32 cellular contexts compared by ENCODE assay signal in the genomic region with DNA sequence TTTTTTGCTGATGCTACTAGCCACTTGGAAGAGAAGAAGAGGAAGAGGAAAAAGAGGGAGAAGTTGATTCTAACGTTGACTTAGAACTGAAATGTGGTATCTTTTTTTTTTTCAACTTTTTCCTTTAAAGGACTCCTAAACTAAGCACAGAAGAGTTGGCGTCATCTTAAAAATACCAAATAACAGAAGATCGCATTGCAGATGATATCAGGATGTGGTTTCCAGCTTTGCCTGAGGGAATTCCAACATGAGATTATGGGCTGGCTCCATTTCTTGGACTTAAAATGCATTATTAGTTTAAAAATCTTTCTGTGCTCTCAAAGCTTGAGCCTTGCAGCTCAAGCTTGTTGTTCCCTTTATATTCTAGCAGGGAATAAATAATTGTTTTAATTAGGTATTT. TPM values are rescaled to one million over a fixed set of nuclear protein-coding genes. Genes with fewer than 3 reads are reported as not detected.
DNase-seq lines count a peak whose midpoint lies in the region; ATAC-seq, FAIRE-seq and TF ChIP-seq lines count a peak whose summit lies in the region.
"Had no signal": no experiment of that assay in that cellular context is flagged by ENCODE, and none has a peak within 500 bp of the region (broad histone marks: within the 10 kb centered on the region; RNA-seq: fewer than 3 reads in every experiment).

No MANE protein-coding gene starts in this region.

- H3K4me3 ChIP-seq in breast epithelium (no peak overlapping the region), endothelial cell of umbilical vein (replicated peaks in 1 of 3; ENCODE audit: insufficient read depth in 1 of 3, low read depth in 1 of 3, low read length in 3 of 3) (no peak overlapping the region), ascending aorta (no peak overlapping the region)
- H3K4me3 ChIP-seq: body of pancreas, dorsolateral prefrontal cortex, GM12878, right atrium auricular region, suprapubic skin had no signal

- TF ChIP-seq POLR2A in breast epithelium (IDR thresholded peaks at IDR 0.05) (no peak), endothelial cell of umbilical vein (IDR thresholded peaks at IDR 0.05; ENCODE audit: low read depth, low read length) (no peak)

- H3K9me3 Mint-ChIP-seq in MCF 10A (ENCODE audit: unreplicated experiment), result no peaks in the 10 kb centered on the region
- no peaks in the 10 kb centered on the region for H3K9me3 Mint-ChIP-seq in endothelial cell (ENCODE audit: unreplicated experiment)
- H3K9me3 Mint-ChIP-seq: activated B cell treated with CpG ODN at 0.5 μM for 24 hours; activated naive CD8-positive, alpha-beta T cell treated with anti-CD3 and anti-CD28 coated beads for 36 hours; CD14-positive monocyte; H9; memory B cell; neural crest cell; stimulated activated naive B cell treated with anti-CD40 and anti-IgM and Interleukin-4, amounts not matched to agents 10 μg/mL and 1 μg/mL and 100 μg/mL, for 72 hours had no signal

- no peak overlapping the region for H2AFZ ChIP-seq in endothelial cell of umbilical vein (ENCODE audit: low read depth, low read length)

- H3K27ac ChIP-seq in breast epithelium, result no peak overlapping the region
- H3K27ac ChIP-seq in endothelial cell of umbilical vein (ENCODE audit: insufficient read depth, low read depth, low read length), result no peak overlapping the region
- no peak overlapping the region for H3K27ac ChIP-seq in ascending aorta
- H3K27ac ChIP-seq: 22Rv1, body of pancreas, dorsolateral prefrontal cortex, right atrium auricular region, RWPE1, suprapubic skin had no signal

- intact Hi-C loops in MCF 10A (cut with micrococcal nuclease) (no loop called here), breast epithelium (cut with DNase I; ENCODE audit: low total_unique reads) (no loop called here), endothelial cell of umbilical vein (cut with micrococcal nuclease) (no loop called here), ascending aorta (cut with DNase I) (no loop called here)

- TF ChIP-seq CTCF in MCF 10A (IDR thresholded peaks at IDR 0.05; ENCODE audit: unreplicated experiment) (no peak), breast epithelium (IDR thresholded peaks at IDR 0.05) (no peak), endothelial cell of umbilical vein (IDR thresholded peaks at IDR 0.05; ENCODE audit: extremely low read depth in 1 of 2, insufficient read depth in 1 of 2, low read depth in 1 of 2, low read length in 2 of 2) (no peak), ascending aorta (IDR thresholded peaks at IDR 0.05) (no peak), endothelial cell (IDR thresholded peaks at IDR 0.05; ENCODE audit: unreplicated experiment) (no peak)

- dilution Hi-C loops in endothelial cell of umbilical vein (cut with MboI; ENCODE audit: extremely low pct_ligation_motif_present, low sequenced_read_pairs), result no loop called here

- H3K4me2 ChIP-seq in endothelial cell of umbilical vein (ENCODE audit: insufficient read depth, low read length), result no peak overlapping the region

- peaks cover 11% of the 10 kb centered on the region for H3K36me3 ChIP-seq in breast epithelium
- peaks cover 4 to 9% of the 10 kb centered on the region in 2 experiments for H3K36me3 ChIP-seq in endothelial cell of umbilical vein (ENCODE audit: control insufficient read depth in 2 of 2, extremely low read depth in 1 of 2, insufficient read depth in 2 of 2, low read length in 2 of 2)
- H3K36me3 ChIP-seq in ascending aorta, result peaks cover 40 to 70% of the 10 kb centered on the region in 2 donors

- H3K9ac ChIP-seq in endothelial cell of umbilical vein (replicated peaks; ENCODE audit: extremely low read depth, insufficient read depth, low read length), result no peak overlapping the region

- H3K36me3 Mint-ChIP-seq in MCF 10A (ENCODE audit: insufficient read depth, unreplicated experiment) (peaks cover 72% of the 10 kb centered on the region), endothelial cell (ENCODE audit: low read depth, unreplicated experiment) (peaks cover 19% of the 10 kb centered on the region)

- BruUV-seq in MCF 10A (replicated peaks; lab: Mats Ljungman, UMichigan) (TSS peak; percentile 75), endothelial cell of umbilical vein (replicated peaks; lab: Mats Ljungman, UMichigan) (TSS peak; percentile 59)

- peak; percentile 24 for FAIRE-seq in endothelial cell of umbilical vein (lab: Jason Lieb, UNC)
- FAIRE-seq: D721Med, endometrium, GM12878, small intestine had no signal

- no peak for ATAC-seq in HG03196 (IDR thresholded peaks at IDR 0.05; ENCODE audit: unreplicated experiment)
- ATAC-seq: body of pancreas; GM12878; stimulated activated naive B cell treated with anti-CD40 and anti-IgM and Interleukin-4, amounts not matched to agents 10 μg/mL and 1 μg/mL and 100 μg/mL, for 72 hours had no signal

- H3K4me1 ChIP-seq in breast epithelium, result no peaks in the 10 kb centered on the region
- no peaks in the 10 kb centered on the region for H3K4me1 ChIP-seq in endothelial cell of umbilical vein (ENCODE audit: control insufficient read depth, extremely low read depth, insufficient read depth, low read length)
- no peaks in the 10 kb centered on the region for H3K4me1 ChIP-seq in ascending aorta
- H3K4me1 ChIP-seq: body of pancreas, right atrium auricular region, suprapubic skin had no signal

- H3K4me1 Mint-ChIP-seq in MCF 10A (ENCODE audit: insufficient read depth, unreplicated experiment) (no peaks in the 10 kb centered on the region), endothelial cell (ENCODE audit: unreplicated experiment) (peaks cover 6% of the 10 kb centered on the region)
- H3K4me1 Mint-ChIP-seq: activated B cell treated with CpG ODN at 0.5 μM for 24 hours, CD14-positive monocyte, H9, memory B cell, neural crest cell had no signal

- no peaks in the 10 kb centered on the region for H3K9me1 ChIP-seq in endothelial cell of umbilical vein (replicated peaks; ENCODE audit: control insufficient read depth, extremely low read depth, insufficient read depth, low read length)

- H3K9me3 ChIP-seq in breast epithelium (no peaks in the 10 kb centered on the region), endothelial cell of umbilical vein (replicated peaks; ENCODE audit: control insufficient read depth, insufficient read depth, low read length) (no peaks in the 10 kb centered on the region), ascending aorta (no peaks in the 10 kb centered on the region)
- H3K9me3 ChIP-seq: body of pancreas, right atrium auricular region, suprapubic skin had no signal

- H3K79me2 ChIP-seq in endothelial cell of umbilical vein (ENCODE audit: control insufficient read depth, insufficient read depth, low read length), result no peaks in the 10 kb centered on the region

- H3K27ac Mint-ChIP-seq in MCF 10A (ENCODE audit: low read depth, unreplicated experiment) (no peak overlapping the region), endothelial cell (ENCODE audit: unreplicated experiment) (no peak overlapping the region)
- H3K27ac Mint-ChIP-seq: activated B cell treated with CpG ODN at 0.5 μM for 24 hours; activated naive CD8-positive, alpha-beta T cell treated with anti-CD3 and anti-CD28 coated beads for 36 hours; CD14-positive monocyte; H9; memory B cell; stimulated activated naive B cell treated with anti-CD40 and anti-IgM and Interleukin-4, amounts not matched to agents 10 μg/mL and 1 μg/mL and 100 μg/mL, for 72 hours had no signal

- no peak overlapping the region for H3K4me3 Mint-ChIP-seq in MCF 10A (ENCODE audit: unreplicated experiment)
- H3K4me3 Mint-ChIP-seq in endothelial cell (ENCODE audit: unreplicated experiment), result no peak overlapping the region
- H3K4me3 Mint-ChIP-seq: activated B cell treated with CpG ODN at 0.5 μM for 24 hours; activated naive CD8-positive, alpha-beta T cell treated with anti-CD3 and anti-CD28 coated beads for 36 hours; CD14-positive monocyte; H9; memory B cell; neural crest cell; stimulated activated naive B cell treated with anti-CD40 and anti-IgM and Interleukin-4, amounts not matched to agents 10 μg/mL and 1 μg/mL and 100 μg/mL, for 72 hours had no signal

- no peaks in the 10 kb centered on the region for H3K27me3 Mint-ChIP-seq in MCF 10A (ENCODE audit: insufficient read depth, unreplicated experiment)
- no peaks in the 10 kb centered on the region for H3K27me3 Mint-ChIP-seq in endothelial cell (ENCODE audit: unreplicated experiment)
- H3K27me3 Mint-ChIP-seq: activated B cell treated with CpG ODN at 0.5 μM for 24 hours; activated naive CD8-positive, alpha-beta T cell treated with anti-CD3 and anti-CD28 coated beads for 36 hours; memory B cell; stimulated activated naive B cell treated with anti-CD40 and anti-IgM and Interleukin-4, amounts not matched to agents 10 μg/mL and 1 μg/mL and 100 μg/mL, for 72 hours had no signal

- POLR2A ChIA-PET in MCF 10A (lab: Yijun Ruan, JAX), result interaction anchor here (0.6 to 1.2 kb wide), 2 partner anchors 9 to 30 kb away, joined by 3 read pairs; partner anchors contain the start of genes GDAP2 and WDR3
- POLR2A ChIA-PET in endothelial cell of umbilical vein (lab: Charles Lee), result no interaction called here

- H3K27me3 ChIP-seq in breast epithelium (no peaks in the 10 kb centered on the region), endothelial cell of umbilical vein (ENCODE audit: control insufficient read depth in 2 of 2, insufficient read depth in 2 of 2, low read length in 2 of 2) (no peaks in the 10 kb centered on the region), ascending aorta (no peaks in the 10 kb centered on the region)
- H3K27me3 ChIP-seq: body of pancreas, dorsolateral prefrontal cortex, right atrium auricular region, suprapubic skin had no signal

- CTCF ChIA-PET in MCF 10A (lab: Yijun Ruan, JAX) (no interaction called here), endothelial cell of umbilical vein (lab: Charles Lee) (no interaction called here)

- in situ Hi-C loops in SK-MEL-5 (cut with HindIII; ENCODE audit: low pct_unique_long_range_greater_than_20kb, low sequenced_read_pairs), result no loop called here

- H4K20me1 ChIP-seq in endothelial cell of umbilical vein (replicated peaks; ENCODE audit: control insufficient read depth, extremely low read depth, insufficient read depth, low read length), result no peaks in the 10 kb centered on the region

- DNase-seq in MCF 10A (ENCODE audit: unreplicated experiment) (no peak), breast epithelium (ENCODE audit: low spot score in 2 of 2) (no peak), SK-MEL-5 (ENCODE audit: low read depth, low spot score) (peak; percentile 19), endothelial cell of umbilical vein (ENCODE audit: low read depth, low spot score) (no peak), ascending aorta (ENCODE audit: low spot score in 2 of 2) (no peak), midbrain (lab: John Stamatoyannopoulos, UW) (no peak), endothelial cell (ENCODE audit: low spot score) (no peak)
- DNase-seq: activated B cell treated with CpG ODN at 0.5 μM for 24 hours; activated CD4-positive, alpha-beta T cell treated with anti-CD3 and anti-CD28 coated beads, Interleukin-2, amount 50 U/mL, for 1 hour; activated effector memory CD4-positive, alpha-beta T cell treated with anti-CD3 and anti-CD28 coated beads, Interleukin-2, amount 50 U/mL, for 16 hours; activated naive CD8-positive, alpha-beta T cell treated with anti-CD3 and anti-CD28 coated beads for 36 hours; activated T-cell treated with anti-CD3 and anti-CD28 coated beads, Interleukin-2, amount 50 U/mL, for 1 hour; body of pancreas; cerebellar nuclear complex; dorsolateral prefrontal cortex; H9; NCI-H1092; NCI-H1694; stimulated activated naive B cell treated with anti-CD40 and anti-IgM and Interleukin-4, amounts not matched to agents 10 μg/mL and 1 μg/mL and 100 μg/mL, for 72 hours; T-helper 1 cell had no signal

RNA-seq across cellular contexts. Expression of gene WDR3, which starts 29.8 kb away (rescaled TPM):
- total RNA-seq in MCF 10A (2022) (57.3 and 74.1 TPM in 2 replicates), breast epithelium (10 to 100 TPM; 12.1 to 15.4 (median 13.6) TPM), endothelial cell of umbilical vein (27.7 and 29.3 TPM in 2 replicates), ascending aorta (4.3 TPM), endothelial cell (ENCODE audit: unreplicated experiment) (26.8 TPM)
- total RNA-seq in SK-MEL-5 (2014; rRNA removed; shearing (Covaris generic)), result 53.1 and 57.1 TPM in 2 replicates
- 35.8 and 36.7 TPM in 2 replicates for polyA plus RNA-seq in SK-MEL-5 (2015; cell fraction: cytosol; rRNA removed)
- 21.4 and 44.7 TPM in 2 replicates for polyA plus RNA-seq in SK-MEL-5 (2015; cell fraction: nucleus; rRNA removed)
- polyA plus RNA-seq in endothelial cell of umbilical vein, result 7.9 and 12.4 TPM in 2 replicates
- polyA plus RNA-seq in endothelial cell of umbilical vein (2011; cell fraction: cytosol; rRNA removed), result 12.7 and 12.8 TPM in 2 replicates
- polyA plus RNA-seq in endothelial cell of umbilical vein (2011; cell fraction: nucleus; rRNA removed), result 14.0 and 19.9 TPM in 2 replicates
- 23.2 and 28.6 TPM in 2 replicates for polyA plus RNA-seq in endothelial cell of umbilical vein (2012)
- polyA minus RNA-seq in endothelial cell of umbilical vein, result 45.2 and 50.5 TPM in 2 replicates
- 50.7 TPM for polyA minus RNA-seq in endothelial cell of umbilical vein (2011; cell fraction: cytosol; rRNA and poly(A)+ RNA removed)
- 8.4 and 11.3 TPM in 2 replicates for polyA minus RNA-seq in endothelial cell of umbilical vein (2011; cell fraction: nucleus; rRNA and poly(A)+ RNA removed)

RNA-seq across cellular contexts. Expression of gene GDAP2, which starts 29.9 kb away (rescaled TPM):
- total RNA-seq in MCF 10A (2022), result 27.3 and 29.7 TPM in 2 replicates
- total RNA-seq in breast epithelium, result 10 to 100 TPM; 28.5 to 39.7 (median 36.1) TPM
- total RNA-seq in SK-MEL-5 (2014; rRNA removed; shearing (Covaris generic)), result 15.8 and 18.3 TPM in 2 replicates
- polyA plus RNA-seq in SK-MEL-5 (2015; cell fraction: cytosol; rRNA removed), result 8.8 and 10.5 TPM in 2 replicates
- polyA plus RNA-seq in SK-MEL-5 (2015; cell fraction: nucleus; rRNA removed), result 9.2 and 15.7 TPM in 2 replicates
- total RNA-seq in endothelial cell of umbilical vein, result 20.7 and 21.5 TPM in 2 replicates
- 3.8 and 4.5 TPM in 2 replicates for polyA plus RNA-seq in endothelial cell of umbilical vein
- 5.1 and 7.3 TPM in 2 replicates for polyA plus RNA-seq in endothelial cell of umbilical vein (2011; cell fraction: cytosol; rRNA removed)
- 7.9 and 9.7 TPM in 2 replicates for polyA plus RNA-seq in endothelial cell of umbilical vein (2011; cell fraction: nucleus; rRNA removed)
- polyA plus RNA-seq in endothelial cell of umbilical vein (2012), result 8.5 and 12.0 TPM in 2 replicates
- 17.8 and 18.0 TPM in 2 replicates for polyA minus RNA-seq in endothelial cell of umbilical vein
- 11.9 TPM for polyA minus RNA-seq in endothelial cell of umbilical vein (2011; cell fraction: cytosol; rRNA and poly(A)+ RNA removed)
- 38.7 and 49.2 TPM in 2 replicates for polyA minus RNA-seq in endothelial cell of umbilical vein (2011; cell fraction: nucleus; rRNA and poly(A)+ RNA removed)
- total RNA-seq in ascending aorta, result 9.5 TPM
- total RNA-seq in endothelial cell (ENCODE audit: unreplicated experiment), result 21.5 TPM
